1 cellular context compared by ENCODE assay signal in genomic region chr10:62761115-62761514, GRCh38.
TF ChIP-seq lines count a peak whose summit lies in the region.

No MANE protein-coding gene starts in this region.

TF ChIP-seq in GM12878, 131 proteins besides CTCF, POLR2A, EP300 and RAD21:
- no peak for TF ChIP-seq ESRRA (IDR thresholded peaks at IDR 0.05; ENCODE audit: low read length)
- no peak for TF ChIP-seq NFXL1 (IDR thresholded peaks at IDR 0.05; ENCODE audit: borderline replicate concordance)
- TF ChIP-seq HDGF (IDR thresholded peaks at IDR 0.05), result no peak
- TF ChIP-seq CUX1 (IDR thresholded peaks at IDR 0.05; ENCODE audit: insufficient replicate concordance, low read depth, low read length), result no peak
- no peak for TF ChIP-seq CHD1 (IDR thresholded peaks at IDR 0.05; ENCODE audit: low read depth, low read length)
- TF ChIP-seq KLF5 (IDR thresholded peaks at IDR 0.05; ENCODE audit: partially characterized antibody), result no peak
- no peak for TF ChIP-seq STAT1 (conservative IDR thresholded peaks at IDR 0.05)
- no peak for TF ChIP-seq MTA2 (IDR thresholded peaks at IDR 0.05; ENCODE audit: low read depth)
- TF ChIP-seq KDM1A (IDR thresholded peaks at IDR 0.05; ENCODE audit: borderline replicate concordance), result no peak
- no peak for TF ChIP-seq PKNOX1 (IDR thresholded peaks at IDR 0.05)
- TF ChIP-seq USF1 (IDR thresholded peaks at IDR 0.05; ENCODE audit: borderline replicate concordance, extremely low read length, insufficient read depth, low read depth, low read length), result no peak
- TF ChIP-seq ZNF592 (IDR thresholded peaks at IDR 0.05), result no peak
- no peak for TF ChIP-seq FOS (IDR thresholded peaks at IDR 0.05; ENCODE audit: borderline replicate concordance, extremely low read depth, insufficient read length)
TF ChIP-seq in GM12878: peak in this region for 0.
